In genomic region chr4:73967891-73968290, GRCh38 we compare ENCODE assay signal across 10 cellular contexts. TPM values are rescaled to one million over a fixed set of nuclear protein-coding genes. Genes with fewer than 3 reads are reported as not detected.
"Had no signal": no experiment of that assay in that cellular context is flagged by ENCODE, and none has a peak within 500 bp of the region (broad histone marks: within the 10 kb centered on the region; RNA-seq: fewer than 3 reads in every experiment).

No MANE protein-coding gene starts in this region.

- H3K27me3 Mint-ChIP-seq: IgD-negative memory B cell had no signal

- H3K4me3 ChIP-seq: GM23248 had no signal

- DNase-seq: GM23248, GOT3, H9, HCEC 1CT, KBM-7 had no signal

- H3K4me3 Mint-ChIP-seq: H9, IgD-negative memory B cell had no signal

- H2AFZ ChIP-seq: GM23248 had no signal

- H3K4me1 Mint-ChIP-seq: IgD-negative memory B cell had no signal

- H3K27ac Mint-ChIP-seq: H9, IgD-negative memory B cell had no signal

- H3K9ac ChIP-seq: GM23248 had no signal

- H3K27ac ChIP-seq: GM23248, HL-60 had no signal

- ATAC-seq: HepG2 had no signal

- FAIRE-seq: H54, HepG2 had no signal

RNA-seq across cellular contexts. Expression of gene PF4, which starts 13.9 kb away (rescaled TPM):
- total RNA-seq: GM23248, HepG2, HT1080 had no signal
- polyA plus RNA-seq: GM23248, HepG2 had no signal

RNA-seq across cellular contexts. Expression of gene PPBP, which starts 20.1 kb away (rescaled TPM):
- total RNA-seq: GM23248, HepG2, HT1080 had no signal
- polyA plus RNA-seq: GM23248, HepG2 had no signal

RNA-seq across cellular contexts. Expression of gene CXCL5, which starts 30.6 kb away (rescaled TPM):
- total RNA-seq: GM23248, HepG2 had no signal
- polyA plus RNA-seq: GM23248, HepG2 had no signal
